11 cellular contexts compared by ENCODE assay signal in the genomic region with DNA sequence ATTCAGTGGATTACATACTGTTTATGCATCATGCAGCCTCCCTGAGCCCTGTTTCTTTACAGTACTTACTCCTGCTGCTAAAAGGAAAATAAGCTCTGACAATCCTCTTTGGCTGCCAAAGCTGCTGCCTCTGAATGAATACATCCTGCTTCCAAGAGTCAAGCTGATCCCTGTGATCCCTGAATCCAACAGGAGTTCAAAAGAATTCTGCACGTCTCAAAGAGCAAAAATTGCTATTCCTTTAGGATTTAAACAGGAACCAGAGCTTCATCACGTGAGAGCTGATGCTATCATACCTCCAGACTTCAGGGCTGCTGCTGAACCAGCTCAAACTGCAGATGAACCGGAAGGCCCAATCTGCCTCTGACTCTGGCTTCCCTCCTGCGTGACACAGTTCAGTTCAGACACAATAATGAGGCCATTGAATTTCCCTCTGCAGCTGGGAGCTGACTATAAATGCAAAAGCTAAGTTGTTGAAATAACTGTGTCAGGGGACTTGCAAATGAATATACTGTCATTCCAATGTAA.
DNase-seq lines count a peak whose midpoint lies in the region; ATAC-seq and TF ChIP-seq lines count a peak whose summit lies in the region.
"Had no signal": no experiment of that assay in that cellular context is flagged by ENCODE, and none has a peak within 500 bp of the region (broad histone marks: within the 10 kb centered on the region; RNA-seq: fewer than 3 reads in every experiment).

No MANE protein-coding gene starts in this region.

- DNase-seq in NCI-H1092 treated with DMSO at 0.1 percent for 48 hours (lab: John Stamatoyannopoulos, UW) (peak; percentile 56), SHP77 treated with DMSO at 0.1 percent for 48 hours (lab: John Stamatoyannopoulos, UW) (peak; percentile 80), heart right ventricle (peak in 1 of 2 donors; percentile 60), posterior cingulate gyrus (peak; percentile 46 to 93 (median 68)), A673 (ENCODE audit: low spot score) (no peak), GOT3 (lab: John Stamatoyannopoulos, UW) (no peak)
- DNase-seq in activated naive CD4-positive, alpha-beta T cell treated with anti-CD3 and anti-CD28 coated beads, Interleukin-2, amount 50 U/mL, for 16 hours, result no peak
- DNase-seq: brain microvascular endothelial cell, tibial artery had no signal

- no peaks in the 10 kb centered on the region for H3K9me3 ChIP-seq in heart right ventricle
- H3K9me3 ChIP-seq in A673 (ENCODE audit: low read depth, low read length, poor library complexity, severe bottlenecking), result no peaks in the 10 kb centered on the region
- H3K9me3 ChIP-seq: tibial artery had no signal

- H3K4me1 ChIP-seq in heart right ventricle (peaks cover 0 to 27% (median 10%) of the 10 kb centered on the region in 9 donors), A673 (ENCODE audit: insufficient read depth, low read length, poor library complexity, severe bottlenecking) (no peaks in the 10 kb centered on the region)

- intact Hi-C loops in heart right ventricle (cut with DNase I), result loop anchor here in 1 of 10 donors (5.0 kb wide), 1 partner anchor 40 kb away; no protein-coding TSS in a partner anchor
- intact Hi-C loops in posterior cingulate gyrus (cut with DNase I), result no loop called here
- intact Hi-C loops in A673 (cut with micrococcal nuclease; ENCODE audit: unreplicated experiment), result no loop called here

- ATAC-seq in heart right ventricle (peak; percentile 62 to 94 (median 91)), HG02759 (IDR thresholded peaks at IDR 0.05; ENCODE audit: unreplicated experiment) (no peak)

- TF ChIP-seq CTCF in heart right ventricle (IDR thresholded peaks at IDR 0.05), result no peak
- no peak for TF ChIP-seq CTCF in A673 (conservative IDR thresholded peaks at IDR 0.05; ENCODE audit: low read depth, low read length)

- no peaks in the 10 kb centered on the region for H3K36me3 ChIP-seq in heart right ventricle
- H3K36me3 ChIP-seq in A673 (ENCODE audit: insufficient read depth, low read length, poor library complexity, severe bottlenecking), result no peaks in the 10 kb centered on the region
- H3K36me3 ChIP-seq: brain microvascular endothelial cell, tibial artery had no signal

- H3K4me3 ChIP-seq in heart right ventricle (no peak overlapping the region), A673 (ENCODE audit: low read depth, low read length, poor library complexity, severe bottlenecking) (no peak overlapping the region)
- H3K4me3 ChIP-seq: tibial artery had no signal

- peak overlapping the region in 5 of 10 donors; percentile 8 to 65 (median 34) for H3K27ac ChIP-seq in heart right ventricle
- no peak overlapping the region for H3K27ac ChIP-seq in A673 (ENCODE audit: low read depth, low read length, poor library complexity, severe bottlenecking)
- H3K27ac ChIP-seq: brain microvascular endothelial cell, HL-60, tibial artery had no signal

- POLR2A ChIA-PET in A673 (lab: Charles Lee; ENCODE audit: low non-redundant PET), result no interaction called here

- H3K27me3 ChIP-seq in heart right ventricle, result no peaks in the 10 kb centered on the region
- H3K27me3 ChIP-seq in A673 (replicated peaks; ENCODE audit: insufficient read depth, low read depth, low read length, poor library complexity), result no peaks in the 10 kb centered on the region
- H3K27me3 ChIP-seq: brain microvascular endothelial cell, tibial artery had no signal

- BruUV-seq in A673 (replicated peaks; lab: Mats Ljungman, UMichigan), result no TSS peak

- 24 to 26% methylated on average over 4 of the region's 4 CpGs for WGBS in heart right ventricle, 2 donors

- CTCF ChIA-PET in A673 (lab: Charles Lee), result no interaction called here

Comparison
In these comparisons a context has a peak if more than half of its experiments do, and no peak if none do; other contexts are left out.
1. DNase-seq: peak in NCI-H1092 treated with DMSO at 0.1 percent for 48 hours (single experiment), SHP77 treated with DMSO at 0.1 percent for 48 hours (single experiment) and posterior cingulate gyrus (10 of 10); none in A673 (single experiment), activated naive CD4-positive, alpha-beta T cell treated with anti-CD3 and anti-CD28 coated beads, Interleukin-2, amount 50 U/mL, for 16 hours (single experiment) and GOT3 (single experiment).